ENCODE assay signal across 11 cellular contexts in genomic region chr14:75884198-75884611, GRCh38.
DNase-seq lines count a peak whose midpoint lies in the region; ATAC-seq, FAIRE-seq and TF ChIP-seq lines count a peak whose summit lies in the region.
"Had no signal": no experiment of that assay in that cellular context is flagged by ENCODE, and none has a peak within 500 bp of the region (broad histone marks: within the 10 kb centered on the region; RNA-seq: fewer than 3 reads in every experiment).

No MANE protein-coding gene starts in this region.

- DNase-seq in DMS 273 (lab: John Stamatoyannopoulos, UW; ENCODE audit: unreplicated experiment) (peak; percentile 17), DMS 273 treated with DMSO at 0.1 percent for 48 hours (lab: John Stamatoyannopoulos, UW) (no peak), RCC 7860 (ENCODE audit: low spot score) (peak; percentile 56), fibroblast of mammary gland (ENCODE audit: low read depth) (peak; percentile 79), smooth muscle cell of the brain vasculature (ENCODE audit: low read depth, low spot score) (peak; percentile 83), GM19239 (ENCODE audit: insufficient read length, low spot score) (no peak), aorta (no peak), tibial artery (no peak)
- DNase-seq: 8988T; activated CD8-positive, alpha-beta T cell treated with anti-CD3 and anti-CD28 coated beads, Interleukin-2, amount 10 ng/mL, durations not matched to agents 7 days and 5 days; NCI-H345 had no signal

- H3K27me3 ChIP-seq in aorta (ENCODE audit: control insufficient read depth in 1 of 2, insufficient read depth in 2 of 2, low read length in 1 of 2) (no peaks in the 10 kb centered on the region), tibial artery (no peaks in the 10 kb centered on the region)

- H3K36me3 ChIP-seq in aorta (ENCODE audit: control insufficient read depth in 1 of 2, insufficient read depth in 2 of 2, low read length in 1 of 2) (no peaks in the 10 kb centered on the region), tibial artery (peaks cover 0 to 5% (median 3%) of the 10 kb centered on the region in 3 donors)

- FAIRE-seq in RCC 7860 (lab: Jason Lieb, UNC) (peak; percentile 43), GM19239 (lab: Jason Lieb, UNC) (no peak)

- H3K27ac ChIP-seq in aorta (ENCODE audit: low read depth in 1 of 2, low read length in 2 of 2) (no peak overlapping the region), tibial artery (no peak overlapping the region)

- no peak overlapping the region for H3K4me3 ChIP-seq in fibroblast of mammary gland (ENCODE audit: control insufficient read depth, low read depth, low read length)
- no peak overlapping the region for H3K4me3 ChIP-seq in aorta (ENCODE audit: low read length in 2 of 2)
- H3K4me3 ChIP-seq in tibial artery, result no peak overlapping the region

- TF ChIP-seq CTCF in fibroblast of mammary gland (conservative IDR thresholded peaks at IDR 0.05; ENCODE audit: control insufficient read depth, insufficient read depth, low read depth, low read length), result peak; percentile 42
- TF ChIP-seq CTCF in tibial artery (IDR thresholded peaks at IDR 0.05), result no peak

- H3K9me3 ChIP-seq in aorta (ENCODE audit: control insufficient read depth, low read length) (no peaks in the 10 kb centered on the region), tibial artery (no peaks in the 10 kb centered on the region)

- H3K4me1 ChIP-seq in aorta (ENCODE audit: control insufficient read depth in 1 of 2, insufficient read depth in 2 of 2, low read length in 2 of 2) (no peaks in the 10 kb centered on the region), tibial artery (peaks cover 0 to 8% (median 0%) of the 10 kb centered on the region in 4 donors)

- ATAC-seq in aorta (ENCODE audit: low FRiP score), result no peak
- ATAC-seq: activated CD8-positive, alpha-beta T cell treated with anti-CD3 and anti-CD28 coated beads, Interleukin-2, amount 10 ng/mL, durations not matched to agents 7 days and 5 days had no signal

- intact Hi-C loops in aorta (cut with DNase I) (no loop called here), tibial artery (cut with DNase I; ENCODE audit: low total_unique reads) (no loop called here)

- 36 to 40% methylated on average over 6 of the region's 6 CpGs for WGBS in aorta, 2 donors

Comparison
In these comparisons a context has a peak if more than half of its experiments do, and no peak if none do; other contexts are left out.
1. DNase-seq: peak in DMS 273 (single experiment), RCC 7860 (single experiment), fibroblast of mammary gland (single experiment) and smooth muscle cell of the brain vasculature (single experiment); none in DMS 273 treated with DMSO at 0.1 percent for 48 hours (single experiment), GM19239 (single experiment), aorta (0 of 2) and tibial artery (0 of 2).